8 cellular contexts compared by ENCODE assay signal in the genomic region with DNA sequence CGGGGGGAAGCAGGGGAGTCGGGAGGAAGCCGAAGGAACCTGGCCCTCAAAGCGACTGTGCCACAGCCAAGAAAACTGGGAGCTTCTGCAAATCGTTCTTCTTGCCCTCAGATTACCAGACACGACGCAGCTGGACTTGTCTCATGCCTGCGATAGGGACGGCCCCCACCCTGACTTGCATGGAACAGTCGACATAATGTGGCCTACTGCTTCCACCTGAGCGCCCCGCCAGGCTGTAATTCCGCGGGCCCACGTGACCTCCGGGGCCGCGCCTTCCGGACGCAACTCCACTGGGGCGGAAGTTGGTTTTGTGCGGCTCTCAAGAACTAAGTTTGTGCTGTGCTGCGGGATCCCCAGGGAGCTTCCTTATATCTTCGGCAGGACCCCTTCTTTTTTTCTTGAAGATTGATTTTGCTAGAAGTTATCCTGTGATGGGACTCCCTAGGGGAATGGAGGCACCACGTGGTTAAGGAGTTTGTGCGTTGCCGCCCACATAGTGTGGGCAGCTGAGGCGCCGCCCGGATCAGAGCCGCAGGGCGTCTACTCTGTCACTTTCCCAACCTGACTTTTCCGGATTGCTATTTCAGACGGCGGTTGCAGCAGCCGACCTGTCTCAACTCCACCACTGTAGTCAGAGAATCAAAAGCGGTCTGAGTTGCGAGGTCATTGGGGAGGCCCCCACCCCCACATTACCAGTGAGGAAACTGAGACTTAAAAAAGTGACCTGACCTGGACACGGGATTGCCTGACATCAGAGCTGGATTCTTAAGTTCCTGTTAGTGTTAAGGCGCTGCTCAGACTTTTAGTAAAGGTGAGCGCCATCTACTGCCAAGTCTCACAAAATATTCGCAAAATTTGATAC. TPM values are rescaled to one million over a fixed set of nuclear protein-coding genes. Genes with fewer than 3 reads are reported as not detected.
DNase-seq lines count a peak whose midpoint lies in the region; ATAC-seq and TF ChIP-seq lines count a peak whose summit lies in the region.

No MANE protein-coding gene starts in this region.

- H3K4me1 Mint-ChIP-seq in type B pancreatic cell (ENCODE audit: unreplicated experiment) = peaks cover 40% of the 10 kb centered on the region

- peak; percentile 36; the same call in 1 of the 2 replicates for TF ChIP-seq CTCF in GM12875 (IDR thresholded peaks at IDR 0.05; ENCODE audit: borderline replicate concordance, insufficient read depth, low read depth, low read length)
- peak; percentile 34 to 74 (median 60) for TF ChIP-seq CTCF in heart left ventricle (IDR thresholded peaks at IDR 0.05)
- TF ChIP-seq CTCF in type B pancreatic cell (conservative IDR thresholded peaks at IDR 0.05) = peak; percentile 76

- peak; percentile 84 for DNase-seq in NCI-H1417 treated with DMSO at 0.1 percent for 48 hours (lab: John Stamatoyannopoulos, UW)
- DNase-seq in SW480 (ENCODE audit: low spot score) = peak; percentile 88
- peak; percentile 94 to 97 (median 95) for DNase-seq in heart left ventricle
- peak; percentile 95 for DNase-seq in pons (ENCODE audit: low spot score)
- peak; percentile 92 for DNase-seq in type B pancreatic cell (ENCODE audit: extremely low spot score, unreplicated experiment)

- H3K9me3 Mint-ChIP-seq in type B pancreatic cell = no peaks in the 10 kb centered on the region

- peaks cover 0 to 16% (median 8%) of the 10 kb centered on the region in 9 donors for H3K36me3 ChIP-seq in heart left ventricle

- peak; percentile 74 for ATAC-seq in HG02840 (IDR thresholded peaks at IDR 0.05; ENCODE audit: low FRiP score, unreplicated experiment)
- peak; percentile 92 to 95 (median 93) for ATAC-seq in heart left ventricle

- H3K9me3 ChIP-seq in heart left ventricle = no peaks in the 10 kb centered on the region

- WGBS in adipose tissue, 3 donors = 0% methylated on average over 42 of the region's 42 CpGs
- WGBS in heart left ventricle, 4 donors = 0 to 1% (median 0%) methylated on average over 27 to 42 of the region's 42 CpGs

- H3K27ac Mint-ChIP-seq in type B pancreatic cell = peak overlapping the region; percentile 100

- H3K4me3 Mint-ChIP-seq in type B pancreatic cell = peak overlapping the region; percentile 98

- peak overlapping the region; percentile 94 for H3K27ac ChIP-seq in adipose tissue (ENCODE audit: low read depth, low read length)
- H3K27ac ChIP-seq in heart left ventricle = peak overlapping the region; percentile 97 to 100 (median 99)

- H3K4me1 ChIP-seq in heart left ventricle = peaks cover 0 to 44% (median 25%) of the 10 kb centered on the region in 12 donors

- H3K27me3 ChIP-seq in heart left ventricle = no peaks in the 10 kb centered on the region

- H3K4me3 ChIP-seq in GM12875 (ENCODE audit: low read depth, low read length) (peak overlapping the region; percentile 72), heart left ventricle (peak overlapping the region; percentile 70 to 99 (median 96))

- intact Hi-C loops in heart left ventricle (cut with DNase I) = loop anchor here (1.0 to 10.0 kb wide), 25 partner anchors 57 to 838 kb away; a partner anchor contains a TSS

- H3K27me3 Mint-ChIP-seq in type B pancreatic cell = no peaks in the 10 kb centered on the region

- peaks cover 10% of the 10 kb centered on the region for H3K36me3 Mint-ChIP-seq in type B pancreatic cell

- no peak for TF ChIP-seq POLR2A in heart left ventricle (IDR thresholded peaks at IDR 0.05)

RNA-seq across cellular contexts. Expression of a gene that starts 0.5 kb away (rescaled TPM):
- polyA plus RNA-seq in adipose tissue = 100 to 1,000 TPM in 2 of 3 donors, 10 to 100 TPM in 1; 98.8 to 182 (median 110) TPM
- total RNA-seq in heart left ventricle = 100 to 1,000 TPM in 7 of 9 donors, 10 to 100 TPM in 2; 82.0 to 213 (median 119) TPM
- 100 to 1,000 TPM in 1 of 2 donors, 10 to 100 TPM in 1; 77.1 to 193 TPM for polyA plus RNA-seq in heart left ventricle
- total RNA-seq in type B pancreatic cell (ENCODE audit: low replicate concordance) = 230 and 298 TPM in 2 replicates

RNA-seq across cellular contexts. Expression of a gene that starts 57.6 kb away (rescaled TPM):
- polyA plus RNA-seq in adipose tissue (1 to 10 TPM in 2 of 3 donors, under 1 TPM in 1; 0.34 to 3.0 (median 1.2) TPM), heart left ventricle (1 to 10 TPM in 1 of 2 donors, under 1 TPM in 1; 0.42 to 4.1 TPM)
- total RNA-seq in heart left ventricle (1 to 10 TPM; 1.5 to 6.5 (median 3.4) TPM), type B pancreatic cell (ENCODE audit: low replicate concordance) (3.4 and 6.1 TPM in 2 replicates)

RNA-seq across cellular contexts. Expression of a gene that starts 57.7 kb away (rescaled TPM):
- polyA plus RNA-seq in adipose tissue (10 to 100 TPM in 1 of 3 donors, 1 to 10 TPM in 2; 4.7 to 11.9 (median 9.5) TPM), heart left ventricle (1 to 10 TPM; 4.2 to 9.6 TPM)
- total RNA-seq in heart left ventricle (1 to 10 TPM; 2.0 to 7.1 (median 4.1) TPM), type B pancreatic cell (ENCODE audit: low replicate concordance) (13.7 and 23.5 TPM in 2 replicates)

Comparison
In these comparisons a context has a peak if more than half of its experiments do, and no peak if none do; other contexts are left out.
1. Peak in every context shown above with its lines: DNase-seq, ATAC-seq, H3K4me3 ChIP-seq and H3K27ac ChIP-seq.